Comparison of ENCODE assay signal across 26 cellular contexts in genomic region chr2:7648381-7648780, GRCh38.
"Had no signal": no experiment of that assay in that cellular context is flagged by ENCODE, and none has a peak within 500 bp of the region (broad histone marks: within the 10 kb centered on the region; RNA-seq: fewer than 3 reads in every experiment).

No MANE protein-coding gene starts in this region.

- H3K9me3 Mint-ChIP-seq: central memory CD8-positive, alpha-beta T cell had no signal

- H3K36me3 ChIP-seq: brain microvascular endothelial cell, colonic mucosa, esophagus squamous epithelium had no signal

- H3K4me3 Mint-ChIP-seq: activated CD4-positive, alpha-beta memory T cell treated with anti-CD3 and anti-CD28 coated beads for 36 hours; activated CD4-positive, alpha-beta T cell treated with anti-CD3 and anti-CD28 coated beads for 36 hours; activated CD4-positive, alpha-beta T cell treated with anti-CD3 and anti-CD28 coated beads, Interleukin-2, amount 10 ng/mL, durations not matched to agents 24 days and 14 days; activated CD8-positive, alpha-beta memory T cell treated with anti-CD3 and anti-CD28 coated beads, Interleukin-2, amount 10 ng/mL, durations not matched to agents 7 days and 5 days; activated CD8-positive, alpha-beta T cell treated with anti-CD3 and anti-CD28 coated beads, Interleukin-2, amount 10 ng/mL, durations not matched to agents 7 days and 5 days; activated naive CD4-positive, alpha-beta T cell treated with anti-CD3 and anti-CD28 coated beads for 36 hours; activated naive CD4-positive, alpha-beta T cell treated with anti-CD3 and anti-CD28 coated beads, Interleukin-2, amount 50 U/mL, for 24 hours; activated naive CD8-positive, alpha-beta T cell treated with anti-CD3 and anti-CD28 coated beads, Interleukin-2, amount 10 ng/mL, durations not matched to agents 7 days and 5 days; activated T-helper 1 cell treated with anti-CD3 and anti-CD28 coated beads, Interleukin-12 subunit alpha, Interleukin-12 subunit beta, Interleukin-2, Interleukin-4 antibody, amounts not matched to agents 30 ng/mL and 10 ng/mL and 1 ng/mL, durations not matched to agents 14 hours and 24 hours and 36 hours; central memory CD8-positive, alpha-beta T cell had no signal

- H3K27ac ChIP-seq: brain microvascular endothelial cell, colonic mucosa, epithelial cell of prostate, esophagus squamous epithelium had no signal

- H3K27ac Mint-ChIP-seq: activated CD4-positive, alpha-beta memory T cell treated with anti-CD3 and anti-CD28 coated beads for 36 hours; activated CD4-positive, alpha-beta T cell treated with anti-CD3 and anti-CD28 coated beads for 36 hours; activated CD4-positive, alpha-beta T cell treated with anti-CD3 and anti-CD28 coated beads, Interleukin-2, amount 10 ng/mL, durations not matched to agents 24 days and 14 days; activated CD8-positive, alpha-beta memory T cell treated with anti-CD3 and anti-CD28 coated beads, Interleukin-2, amount 10 ng/mL, durations not matched to agents 7 days and 5 days; activated CD8-positive, alpha-beta T cell treated with anti-CD3 and anti-CD28 coated beads, Interleukin-2, amount 10 ng/mL, durations not matched to agents 7 days and 5 days; activated naive CD4-positive, alpha-beta T cell treated with anti-CD3 and anti-CD28 coated beads for 36 hours; activated naive CD8-positive, alpha-beta T cell treated with anti-CD3 and anti-CD28 coated beads, Interleukin-2, amount 10 ng/mL, durations not matched to agents 7 days and 5 days; activated T-helper 1 cell treated with anti-CD3 and anti-CD28 coated beads, Interleukin-12 subunit alpha, Interleukin-12 subunit beta, Interleukin-2, Interleukin-4 antibody, amounts not matched to agents 30 ng/mL and 10 ng/mL and 1 ng/mL, durations not matched to agents 14 hours and 24 hours and 36 hours; activated T-helper 2 cell treated with anti-CD3 and anti-CD28 coated beads, Interferon-gamma antibody, Interleukin-2, Interleukin-4, amounts not matched to agents 10 μg/mL and 5 μg/mL and 100 μg/mL, durations not matched to agents 14 hours and 24 hours and 36 hours had no signal

- H3K27me3 Mint-ChIP-seq: activated CD4-positive, alpha-beta memory T cell treated with anti-CD3 and anti-CD28 coated beads for 36 hours; activated CD4-positive, alpha-beta T cell treated with anti-CD3 and anti-CD28 coated beads for 36 hours; activated CD4-positive, alpha-beta T cell treated with anti-CD3 and anti-CD28 coated beads, Interleukin-2, amount 10 ng/mL, durations not matched to agents 24 days and 14 days; activated CD8-positive, alpha-beta memory T cell treated with anti-CD3 and anti-CD28 coated beads, Interleukin-2, amount 10 ng/mL, durations not matched to agents 7 days and 5 days; activated naive CD4-positive, alpha-beta T cell treated with anti-CD3 and anti-CD28 coated beads, Interleukin-2, amount 50 U/mL, for 24 hours; activated naive CD8-positive, alpha-beta T cell treated with anti-CD3 and anti-CD28 coated beads, Interleukin-2, amount 10 ng/mL, durations not matched to agents 7 days and 5 days; central memory CD8-positive, alpha-beta T cell had no signal

- H3K27me3 ChIP-seq: brain microvascular endothelial cell, colonic mucosa, esophagus squamous epithelium had no signal

- H3K9me3 ChIP-seq: colonic mucosa had no signal

- DNase-seq: activated CD4-positive, alpha-beta memory T cell treated with anti-CD3 and anti-CD28 coated beads for 36 hours; activated CD4-positive, alpha-beta T cell treated with anti-CD3 and anti-CD28 coated beads for 36 hours; activated CD4-positive, alpha-beta T cell treated with anti-CD3 and anti-CD28 coated beads, Interleukin-2, amount 10 ng/mL, durations not matched to agents 24 days and 14 days; activated CD4-positive, CD25-positive, alpha-beta regulatory T cell; activated CD4-positive, CD25-positive, alpha-beta regulatory T cell treated with anti-CD3 and anti-CD28 coated beads, Interleukin-2, amount 50 U/mL, for 72 hours; activated CD8-positive, alpha-beta memory T cell treated with anti-CD3 and anti-CD28 coated beads, Interleukin-2, amount 10 ng/mL, durations not matched to agents 7 days and 5 days; activated CD8-positive, alpha-beta memory T cell treated with anti-CD3 and anti-CD28 coated beads, Interleukin-2, amount 50 U/mL, for 4 hours; activated CD8-positive, alpha-beta T cell treated with anti-CD3 and anti-CD28 coated beads, Interleukin-2, amount 10 ng/mL, durations not matched to agents 7 days and 5 days; activated effector memory CD4-positive, alpha-beta T cell treated with anti-CD3 and anti-CD28 coated beads, Interleukin-2, amount 50 U/mL, for 16 hours; activated naive CD4-positive, alpha-beta T cell treated with anti-CD3 and anti-CD28 coated beads for 36 hours; activated naive CD8-positive, alpha-beta T cell treated with anti-CD3 and anti-CD28 coated beads, Interleukin-2, amount 10 ng/mL, durations not matched to agents 7 days and 5 days; activated T-cell treated with anti-CD3 and anti-CD28 coated beads, Interleukin-2, amount 50 U/mL, for 1 hour; activated T-cell treated with anti-CD3 and anti-CD28 coated beads, Interleukin-2, amount 50 U/mL, for 48 hours; amniotic stem cell; brain microvascular endothelial cell; colonic mucosa; effector CD8-positive, alpha-beta T cell; esophagus squamous epithelium; foreskin fibroblast; head of caudate nucleus; T-helper 2 cell had no signal

- H3K4me3 ChIP-seq: colonic mucosa, esophagus squamous epithelium had no signal

- H3K4me1 ChIP-seq: colonic mucosa, esophagus squamous epithelium had no signal
